Comparison of ENCODE assay signal across 8 cellular contexts in the genomic region with DNA sequence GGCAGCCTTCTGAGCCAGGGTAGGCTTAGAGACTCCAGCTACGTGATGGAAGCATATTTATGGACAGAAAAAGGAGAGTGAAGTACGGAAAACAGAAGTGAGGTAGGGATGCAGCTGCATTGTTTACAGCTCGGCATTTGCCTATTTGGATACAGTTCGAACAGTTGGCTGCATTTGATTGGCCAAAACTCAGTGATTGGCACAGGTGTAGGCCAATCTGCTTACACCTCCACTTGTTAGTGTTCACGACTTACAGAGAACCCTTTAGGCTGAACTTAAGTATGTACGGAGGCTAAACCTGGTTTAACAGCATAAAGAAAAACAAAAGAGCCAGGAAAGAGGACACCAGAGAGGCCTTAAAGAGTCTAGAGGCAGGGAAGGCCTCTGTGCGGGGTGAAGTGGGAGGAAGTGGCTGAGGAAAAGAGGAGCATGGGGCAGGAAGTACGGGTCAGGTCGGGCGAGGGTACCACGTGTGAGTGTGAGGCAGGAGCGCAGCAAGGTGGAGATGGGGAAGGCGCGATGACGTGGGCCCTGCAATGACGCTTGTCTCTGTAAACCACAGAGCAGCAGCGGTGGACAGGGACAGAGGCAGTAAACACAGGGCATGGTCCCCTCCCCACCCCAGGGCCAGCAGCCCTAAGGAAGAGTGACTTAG.
DNase-seq lines count a peak whose midpoint lies in the region.

No MANE protein-coding gene starts in this region.

- DNase-seq in ELR (ENCODE audit: low read depth) (peak; percentile 41), NCI-H748 treated with DMSO at 0.1 percent for 48 hours (lab: John Stamatoyannopoulos, UW) (peak; percentile 69), globus pallidus (ENCODE audit: low spot score) (peak; percentile 57), RPMI8226 (no peak), NCI-H2171 (lab: John Stamatoyannopoulos, UW) (no peak), NCI-H1092 (lab: John Stamatoyannopoulos, UW) (no peak)
- DNase-seq in activated T-cell treated with anti-CD3 and anti-CD28 coated beads, Interleukin-2, amount 50 U/mL, for 1 hour, result peak; percentile 75
- peak in 2 of 3 experiments; percentile 22 to 49 for DNase-seq in stimulated activated CD4-positive, alpha-beta T cell treated with anti-CD3 and anti-CD28 coated beads, TNF-alpha, amount 100 ng/mL, for 4 hours (ENCODE audit: low read depth in 3 of 3)

Comparison
In these comparisons a context has a peak if more than half of its experiments do, and no peak if none do; other contexts are left out.
1. DNase-seq: peak in ELR (single experiment), NCI-H748 treated with DMSO at 0.1 percent for 48 hours (single experiment), activated T-cell treated with anti-CD3 and anti-CD28 coated beads, Interleukin-2, amount 50 U/mL, for 1 hour (single experiment), globus pallidus (single experiment) and stimulated activated CD4-positive, alpha-beta T cell treated with anti-CD3 and anti-CD28 coated beads, TNF-alpha, amount 100 ng/mL, for 4 hours (2 of 3); none in RPMI8226 (single experiment), NCI-H2171 (single experiment) and NCI-H1092 (single experiment).